ENCODE assay signal across 8 cellular contexts in genomic region chr9:129175825-129176633, GRCh38. TPM values are rescaled to one million over a fixed set of nuclear protein-coding genes. Genes with fewer than 3 reads are reported as not detected.
DNase-seq lines count a peak whose midpoint lies in the region; ATAC-seq and TF ChIP-seq lines count a peak whose summit lies in the region.

No MANE protein-coding gene starts in this region.

- no peak overlapping the region for H3K23ac ChIP-seq in mesendoderm (ENCODE audit: low read length)

- TF ChIP-seq CTCF in GM23338 (conservative IDR thresholded peaks at IDR 0.05; ENCODE audit: low read depth in 2 of 2) (no peak), epithelial cell of esophagus (IDR thresholded peaks at IDR 0.05; ENCODE audit: insufficient read depth, low read depth, low read length, missing control alignments) (no peak)

- peaks cover 19% of the 10 kb centered on the region; the same call in 1 of the 2 replicates for H4K20me1 ChIP-seq in GM23338 (replicated peaks; ENCODE audit: insufficient read depth)

- no peak overlapping the region for H4K8ac ChIP-seq in mesendoderm (ENCODE audit: low read depth, low read length)

- WGBS in mesendoderm (ENCODE audit: extremely low coverage, insufficient coverage, low lambda C conversion rate): no CpG with 5 or more reads among the region's 47 CpGs

- peak overlapping the region; percentile 57 for H3K18ac ChIP-seq in mesendoderm (ENCODE audit: low read length)

- H3K79me2 ChIP-seq in GM23338 (replicated peaks; ENCODE audit: insufficient read depth): no peaks in the 10 kb centered on the region
- H3K79me2 ChIP-seq in mesendoderm (ENCODE audit: control insufficient read depth, insufficient read depth, low read length): peaks cover 8% of the 10 kb centered on the region

- no peaks in the 10 kb centered on the region for H3K36me3 Mint-ChIP-seq in GM23338 (ENCODE audit: low read depth)
- no peaks in the 10 kb centered on the region for H3K36me3 Mint-ChIP-seq in stimulated activated naive B cell treated with anti-CD40 and anti-IgM and Interleukin-4, amounts not matched to agents 10 μg/mL and 1 μg/mL and 100 μg/mL, for 72 hours

- no peak overlapping the region for H2BK120ac ChIP-seq in mesendoderm (ENCODE audit: low read depth, low read length)

- H3K27ac Mint-ChIP-seq in GM23338: no peak overlapping the region
- H3K27ac Mint-ChIP-seq in stimulated activated naive B cell treated with anti-CD40 and anti-IgM and Interleukin-4, amounts not matched to agents 10 μg/mL and 1 μg/mL and 100 μg/mL, for 72 hours: no peak overlapping the region

- H3K9ac ChIP-seq in mesendoderm (ENCODE audit: low read length): peak overlapping the region; percentile 92

- H3K79me1 ChIP-seq in mesendoderm (ENCODE audit: low read length): no peaks in the 10 kb centered on the region

- H2BK5ac ChIP-seq in mesendoderm (ENCODE audit: low read length): no peak overlapping the region

- no peaks in the 10 kb centered on the region for H3K9me2 ChIP-seq in GM23338 (ENCODE audit: insufficient read depth)

- H3K4ac ChIP-seq in mesendoderm (ENCODE audit: low read depth, low read length): peak overlapping the region; percentile 93

- peak overlapping the region; percentile 84 for H2AFZ ChIP-seq in GM23338

- no peak overlapping the region for H2AK5ac ChIP-seq in mesendoderm (ENCODE audit: low read length)

- DNase-seq in C1 segment of cervical spinal cord (lab: John Stamatoyannopoulos, UW): peak in 13 of 14 donors; percentile 16 to 87 (median 70)
- peak; percentile 90 for DNase-seq in GM23338 (ENCODE audit: low spot score)
- DNase-seq in NCI-H774 (lab: John Stamatoyannopoulos, UW): peak; percentile 85
- peak; percentile 76 for DNase-seq in activated CD8-positive, alpha-beta memory T cell treated with anti-CD3 and anti-CD28 coated beads, Interleukin-2, amount 50 U/mL, for 48 hours
- peak; percentile 92 for DNase-seq in epithelial cell of esophagus (ENCODE audit: low read depth)
- DNase-seq in mesendoderm: peak; percentile 97
- peak; percentile 46 for DNase-seq in stimulated activated naive B cell treated with anti-CD40 and anti-IgM and Interleukin-4, amounts not matched to agents 10 μg/mL and 1 μg/mL and 100 μg/mL, for 72 hours

- H3K4me3 ChIP-seq in GM23338 (peak overlapping the region; percentile 84), epithelial cell of esophagus (ENCODE audit: low read length) (peak overlapping the region; percentile 68), mesendoderm (ENCODE audit: low read length) (peak overlapping the region; percentile 80)

- H3K56ac ChIP-seq in mesendoderm (ENCODE audit: low read length): peak overlapping the region; percentile 99

- H3K4me1 ChIP-seq in GM23338 (ENCODE audit: insufficient read depth): peaks cover 6% of the 10 kb centered on the region; the same call in 1 of the 2 replicates
- peaks cover 3% of the 10 kb centered on the region for H3K4me1 ChIP-seq in mesendoderm (ENCODE audit: control insufficient read depth, low read depth, low read length)

- H4K5ac ChIP-seq in mesendoderm (ENCODE audit: low read length): no peak overlapping the region

- H3K36me3 ChIP-seq in GM23338 (ENCODE audit: insufficient read depth) (no peaks in the 10 kb centered on the region), mesendoderm (ENCODE audit: control insufficient read depth, insufficient read depth, low read length) (no peaks in the 10 kb centered on the region)

- peaks cover 13% of the 10 kb centered on the region for H3F3A ChIP-seq in GM23338 (replicated peaks; ENCODE audit: low read depth)

- H3K27ac ChIP-seq in GM23338 (ENCODE audit: low read depth) (no peak overlapping the region), mesendoderm (ENCODE audit: low read depth, low read length) (peak overlapping the region; percentile 96)

- ATAC-seq in GM23338 (peak; percentile 1), HG03354 (IDR thresholded peaks at IDR 0.05; ENCODE audit: poor library complexity, severe bottlenecking, unreplicated experiment) (no peak)
- ATAC-seq in stimulated activated naive B cell treated with anti-CD40 and anti-IgM and Interleukin-4, amounts not matched to agents 10 μg/mL and 1 μg/mL and 100 μg/mL, for 72 hours (replicated peaks): peak; percentile 23 to 27

- H2BK15ac ChIP-seq in mesendoderm (replicated peaks; ENCODE audit: low read depth): no peak overlapping the region

- H3K27me3 Mint-ChIP-seq in GM23338 (ENCODE audit: insufficient read depth, low read depth, poor library complexity): peaks cover 77% of the 10 kb centered on the region
- peaks cover 26 to 38% of the 10 kb centered on the region in 2 donors for H3K27me3 Mint-ChIP-seq in stimulated activated naive B cell treated with anti-CD40 and anti-IgM and Interleukin-4, amounts not matched to agents 10 μg/mL and 1 μg/mL and 100 μg/mL, for 72 hours

- peaks cover 16% of the 10 kb centered on the region for H3K4me1 Mint-ChIP-seq in GM23338
- peaks cover 7 to 38% of the 10 kb centered on the region in 2 donors for H3K4me1 Mint-ChIP-seq in stimulated activated naive B cell treated with anti-CD40 and anti-IgM and Interleukin-4, amounts not matched to agents 10 μg/mL and 1 μg/mL and 100 μg/mL, for 72 hours

- H3K4me2 ChIP-seq in GM23338 (peak overlapping the region; percentile 97), mesendoderm (ENCODE audit: low read length) (peak overlapping the region; percentile 92)

- peak overlapping the region; percentile 75 for H3K4me3 Mint-ChIP-seq in GM23338
- peak overlapping the region; percentile 86 to 93 for H3K4me3 Mint-ChIP-seq in stimulated activated naive B cell treated with anti-CD40 and anti-IgM and Interleukin-4, amounts not matched to agents 10 μg/mL and 1 μg/mL and 100 μg/mL, for 72 hours

- H3K9me3 Mint-ChIP-seq in GM23338: no peaks in the 10 kb centered on the region; the same call in 2 of the 3 replicates
- H3K9me3 Mint-ChIP-seq in stimulated activated naive B cell treated with anti-CD40 and anti-IgM and Interleukin-4, amounts not matched to agents 10 μg/mL and 1 μg/mL and 100 μg/mL, for 72 hours: no peaks in the 10 kb centered on the region

- H3K27me3 ChIP-seq in GM23338 (ENCODE audit: insufficient read depth) (peaks cover 93% of the 10 kb centered on the region), mesendoderm (ENCODE audit: insufficient read depth, low read length, poor library complexity) (no peaks in the 10 kb centered on the region)

TF ChIP-seq in GM23338, 12 proteins besides CTCF, POLR2A, EP300 and RAD21 (continues in another document):
- TF ChIP-seq ZNF114 (CRISPR knock-in tag; IDR thresholded peaks at IDR 0.05) (no peak), EZH2 (IDR thresholded peaks at IDR 0.05; ENCODE audit: low read depth, unreplicated experiment) (peak; percentile 68), JUNB (IDR thresholded peaks at IDR 0.05; ENCODE audit: unreplicated experiment) (no peak), EZH2phosphoT487 (IDR thresholded peaks at IDR 0.05; ENCODE audit: unreplicated experiment) (no peak), POLR2AphosphoS5 (IDR thresholded peaks at IDR 0.05; ENCODE audit: low read depth) (0 out of 2 replicates have a peak, but pooled peaks have one; percentile 18), NANOG (IDR thresholded peaks at IDR 0.05; ENCODE audit: borderline replicate concordance) (no peak), STAT1 (IDR thresholded peaks at IDR 0.05; ENCODE audit: unreplicated experiment) (no peak), CREB1 (CRISPR knock-in tag; IDR thresholded peaks at IDR 0.05; ENCODE audit: low read depth) (no peak), ZNF331 (CRISPR knock-in tag; IDR thresholded peaks at IDR 0.05; ENCODE audit: low read depth) (no peak)
- TF ChIP-seq, protein P1, sequence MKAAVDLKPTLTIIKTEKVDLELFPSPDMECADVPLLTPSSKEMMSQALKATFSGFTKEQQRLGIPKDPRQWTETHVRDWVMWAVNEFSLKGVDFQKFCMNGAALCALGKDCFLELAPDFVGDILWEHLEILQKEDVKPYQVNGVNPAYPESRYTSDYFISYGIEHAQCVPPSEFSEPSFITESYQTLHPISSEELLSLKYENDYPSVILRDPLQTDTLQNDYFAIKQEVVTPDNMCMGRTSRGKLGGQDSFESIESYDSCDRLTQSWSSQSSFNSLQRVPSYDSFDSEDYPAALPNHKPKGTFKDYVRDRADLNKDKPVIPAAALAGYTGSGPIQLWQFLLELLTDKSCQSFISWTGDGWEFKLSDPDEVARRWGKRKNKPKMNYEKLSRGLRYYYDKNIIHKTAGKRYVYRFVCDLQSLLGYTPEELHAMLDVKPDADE (IDR thresholded peaks at IDR 0.05): peak; percentile 72
- TF ChIP-seq, protein P2, sequence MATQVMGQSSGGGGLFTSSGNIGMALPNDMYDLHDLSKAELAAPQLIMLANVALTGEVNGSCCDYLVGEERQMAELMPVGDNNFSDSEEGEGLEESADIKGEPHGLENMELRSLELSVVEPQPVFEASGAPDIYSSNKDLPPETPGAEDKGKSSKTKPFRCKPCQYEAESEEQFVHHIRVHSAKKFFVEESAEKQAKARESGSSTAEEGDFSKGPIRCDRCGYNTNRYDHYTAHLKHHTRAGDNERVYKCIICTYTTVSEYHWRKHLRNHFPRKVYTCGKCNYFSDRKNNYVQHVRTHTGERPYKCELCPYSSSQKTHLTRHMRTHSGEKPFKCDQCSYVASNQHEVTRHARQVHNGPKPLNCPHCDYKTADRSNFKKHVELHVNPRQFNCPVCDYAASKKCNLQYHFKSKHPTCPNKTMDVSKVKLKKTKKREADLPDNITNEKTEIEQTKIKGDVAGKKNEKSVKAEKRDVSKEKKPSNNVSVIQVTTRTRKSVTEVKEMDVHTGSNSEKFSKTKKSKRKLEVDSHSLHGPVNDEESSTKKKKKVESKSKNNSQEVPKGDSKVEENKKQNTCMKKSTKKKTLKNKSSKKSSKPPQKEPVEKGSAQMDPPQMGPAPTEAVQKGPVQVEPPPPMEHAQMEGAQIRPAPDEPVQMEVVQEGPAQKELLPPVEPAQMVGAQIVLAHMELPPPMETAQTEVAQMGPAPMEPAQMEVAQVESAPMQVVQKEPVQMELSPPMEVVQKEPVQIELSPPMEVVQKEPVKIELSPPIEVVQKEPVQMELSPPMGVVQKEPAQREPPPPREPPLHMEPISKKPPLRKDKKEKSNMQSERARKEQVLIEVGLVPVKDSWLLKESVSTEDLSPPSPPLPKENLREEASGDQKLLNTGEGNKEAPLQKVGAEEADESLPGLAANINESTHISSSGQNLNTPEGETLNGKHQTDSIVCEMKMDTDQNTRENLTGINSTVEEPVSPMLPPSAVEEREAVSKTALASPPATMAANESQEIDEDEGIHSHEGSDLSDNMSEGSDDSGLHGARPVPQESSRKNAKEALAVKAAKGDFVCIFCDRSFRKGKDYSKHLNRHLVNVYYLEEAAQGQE (IDR thresholded peaks at IDR 0.05; ENCODE audit: unreplicated experiment): no peak

RNA-seq across cellular contexts. Expression of gene IER5L, which starts 2.0 kb away (rescaled TPM):
- 0.90 and 1.2 TPM in 2 replicates for total RNA-seq in GM23338 (2014; rRNA removed; shearing (Covaris generic))
- polyA plus RNA-seq in GM23338 (2016; fragmentation: Nextera tagmentation; extraction: Ambion mirVana): 0.19 and 0.24 TPM in 2 replicates
- 0.93 TPM for polyA plus RNA-seq in mesendoderm (2013, experiment 1 of 2)
- polyA plus RNA-seq in mesendoderm (2013, experiment 2 of 2): 0.76 TPM

Comparison
In these comparisons a context has a peak if more than half of its experiments do, and no peak if none do; other contexts are left out.
1. DNase-seq: peak in every context shown above with its lines; median percentile 97 in mesendoderm; 92 in epithelial cell of esophagus; 90 in GM23338; 85 in NCI-H774; 76 in activated CD8-positive, alpha-beta memory T cell treated with anti-CD3 and anti-CD28 coated beads, Interleukin-2, amount 50 U/mL, for 48 hours; 70 in C1 segment of cervical spinal cord; 46 in stimulated activated naive B cell treated with anti-CD40 and anti-IgM and Interleukin-4, amounts not matched to agents 10 μg/mL and 1 μg/mL and 100 μg/mL, for 72 hours.